In genomic region chr12:86600664-86601231, GRCh38 we compare ENCODE assay signal across 16 cellular contexts.
"Had no signal": no experiment of that assay in that cellular context is flagged by ENCODE, and none has a peak within 500 bp of the region (broad histone marks: within the 10 kb centered on the region; RNA-seq: fewer than 3 reads in every experiment).

No MANE protein-coding gene starts in this region.

- H3K36me3 Mint-ChIP-seq: activated naive CD4-positive, alpha-beta T cell treated with anti-CD3 and anti-CD28 coated beads, Interleukin-2, amount 10 ng/mL, durations not matched to agents 7 days and 5 days had no signal

- H3K27me3 Mint-ChIP-seq: activated naive CD4-positive, alpha-beta T cell treated with anti-CD3 and anti-CD28 coated beads, Interleukin-2, amount 10 ng/mL, durations not matched to agents 7 days and 5 days; activated T-cell treated with anti-CD3 and anti-CD28 coated beads, Interleukin-2, amount 50 U/mL, for 24 hours had no signal

- H3K4me1 Mint-ChIP-seq: activated naive CD4-positive, alpha-beta T cell treated with anti-CD3 and anti-CD28 coated beads, Interleukin-2, amount 10 ng/mL, durations not matched to agents 7 days and 5 days had no signal

- H3K27me3 ChIP-seq: adrenal gland, cardiac muscle cell, esophagus muscularis mucosa, suprapubic skin had no signal

- H3K4me3 ChIP-seq: adrenal gland, cardiac muscle cell, esophagus muscularis mucosa, suprapubic skin had no signal

- DNase-seq: activated CD4-positive, alpha-beta T cell treated with anti-CD3 and anti-CD28 coated beads for 1 hour; activated CD4-positive, alpha-beta T cell treated with anti-CD3 and anti-CD28 coated beads, Interleukin-2, amount 50 U/mL, for 48 hours; activated naive CD4-positive, alpha-beta T cell treated with anti-CD3 and anti-CD28 coated beads, Interleukin-2, amount 10 ng/mL, durations not matched to agents 7 days and 5 days; activated T-cell treated with anti-CD3 and anti-CD28 coated beads, Interleukin-2, amount 50 U/mL, for 24 hours; adrenal gland; hippocampal formation; kidney glomerular epithelial cell; midbrain; retina; stimulated activated CD4-positive, alpha-beta T cell treated with anti-CD3 and anti-CD28 coated beads, Interleukin-4, amount 100 ng/mL, for 24 hours; stimulated activated naive CD4-positive, alpha-beta T cell treated with Interleukin-2 at 50 U/mL for 16 hours had no signal

- H3K9me3 ChIP-seq: adrenal gland, esophagus muscularis mucosa had no signal

- H3K4me3 Mint-ChIP-seq: activated naive CD4-positive, alpha-beta T cell treated with anti-CD3 and anti-CD28 coated beads, Interleukin-2, amount 10 ng/mL, durations not matched to agents 7 days and 5 days; activated T-cell treated with anti-CD3 and anti-CD28 coated beads, Interleukin-2, amount 50 U/mL, for 24 hours had no signal

- H3K27ac Mint-ChIP-seq: activated naive CD4-positive, alpha-beta T cell treated with anti-CD3 and anti-CD28 coated beads, Interleukin-2, amount 10 ng/mL, durations not matched to agents 7 days and 5 days; activated T-cell treated with anti-CD3 and anti-CD28 coated beads, Interleukin-2, amount 50 U/mL, for 24 hours had no signal

- H3K36me3 ChIP-seq: adrenal gland, cardiac muscle cell, esophagus muscularis mucosa, suprapubic skin had no signal

- H3K27ac ChIP-seq: adrenal gland, cardiac muscle cell, esophagus muscularis mucosa, parathyroid adenoma, suprapubic skin, VCaP had no signal

- H3K4me1 ChIP-seq: adrenal gland, esophagus muscularis mucosa, parathyroid adenoma, suprapubic skin had no signal
